1 cellular context compared by ENCODE assay signal in the genomic region with DNA sequence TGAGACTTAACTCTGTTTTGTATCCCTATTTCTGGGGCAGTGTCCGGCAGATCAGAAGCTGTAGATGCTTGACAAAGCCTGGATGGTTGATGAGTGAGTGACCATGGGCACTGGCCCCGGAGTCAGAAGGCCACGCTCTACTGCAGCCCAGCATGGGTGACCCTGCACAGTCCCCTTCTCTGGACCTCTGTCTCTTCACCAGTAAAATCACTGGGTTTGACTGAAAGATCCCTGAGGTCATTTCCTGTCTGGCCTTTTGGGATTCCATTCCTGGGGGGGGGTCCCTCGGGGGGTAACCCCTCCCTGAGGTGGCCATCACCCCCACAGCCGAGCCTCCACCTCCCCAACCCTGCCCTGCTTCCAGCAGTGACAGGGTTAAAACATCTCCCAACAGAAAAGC.
TF ChIP-seq lines count a peak whose summit lies in the region.

No MANE protein-coding gene starts in this region.

TF ChIP-seq in GM23338, 12 proteins besides CTCF, POLR2A, EP300 and RAD21 (continued from another document):
- TF ChIP-seq ZNF462 (CRISPR knock-in tag; IDR thresholded peaks at IDR 0.05), result no peak
TF ChIP-seq in GM23338: peak in this region for 0.
